ENCODE assay signal across 24 cellular contexts in the genomic region with DNA sequence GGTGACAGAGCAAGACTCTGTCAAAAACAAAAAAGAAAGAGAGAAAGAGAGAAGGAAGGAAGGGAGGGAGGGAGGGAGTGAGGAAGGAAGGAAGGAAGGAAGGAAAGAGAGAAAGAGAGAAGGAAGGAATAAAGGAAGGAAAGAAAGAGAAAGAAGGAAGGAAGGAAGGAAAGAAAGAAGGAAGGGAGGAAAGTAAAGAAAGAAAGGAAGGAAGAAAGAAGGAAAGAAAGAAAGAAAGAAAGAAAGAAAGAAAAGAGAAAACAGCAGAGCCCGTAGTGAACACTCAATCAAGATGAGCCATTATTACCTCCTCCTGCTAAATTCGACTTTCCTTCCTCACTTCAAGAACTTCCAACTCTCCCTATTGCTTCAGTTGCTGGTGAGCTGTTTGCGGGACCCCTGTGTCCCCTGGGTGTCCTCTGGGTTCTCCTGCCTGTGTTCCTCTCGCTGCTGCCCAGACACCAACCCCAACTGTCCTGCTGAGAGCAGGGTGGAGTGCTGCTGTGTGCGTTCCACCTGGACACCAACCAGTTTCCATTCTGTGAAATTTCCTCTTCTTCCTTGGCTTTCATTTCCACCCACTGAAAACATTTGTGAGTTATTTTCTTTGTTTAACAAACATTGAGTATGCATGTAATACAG.
"Had no signal": no experiment of that assay in that cellular context is flagged by ENCODE, and none has a peak within 500 bp of the region (broad histone marks: within the 10 kb centered on the region; RNA-seq: fewer than 3 reads in every experiment).

No MANE protein-coding gene starts in this region.

- H3K4me1 ChIP-seq: adrenal gland, ascending aorta had no signal

- H3K4me1 Mint-ChIP-seq: activated CD4-positive, alpha-beta T cell treated with anti-CD3 and anti-CD28 coated beads for 36 hours had no signal

- DNase-seq: activated CD4-positive, alpha-beta T cell treated with anti-CD3 and anti-CD28 coated beads for 36 hours; activated CD4-positive, alpha-beta T cell treated with anti-CD3 and anti-CD28 coated beads, Interleukin-2, amount 50 U/mL, for 4 hours; activated CD8-positive, alpha-beta memory T cell treated with anti-CD3 and anti-CD28 coated beads for 24 hours; activated CD8-positive, alpha-beta memory T cell treated with anti-CD3 and anti-CD28 coated beads, Interleukin-2, amount 50 U/mL, for 4 hours; activated naive CD4-positive, alpha-beta T cell; activated T-cell treated with anti-CD3 and anti-CD28 coated beads, Interleukin-2, amount 50 U/mL, for 24 hours; brain microvascular endothelial cell; central memory CD4-positive, alpha-beta T cell; effector memory CD4-positive, alpha-beta T cell; nucleus accumbens; spleen; stimulated activated CD4-positive, alpha-beta T cell treated with anti-CD3 and anti-CD28 coated beads, Interleukin-4, amount 100 ng/mL, for 1 hour; stimulated activated naive CD4-positive, alpha-beta T cell; T-helper 9 cell; upper lobe of right lung had no signal

- H3K4me3 Mint-ChIP-seq: activated CD4-positive, alpha-beta T cell treated with anti-CD3 and anti-CD28 coated beads for 36 hours; activated naive CD8-positive, alpha-beta T cell; activated T-cell treated with anti-CD3 and anti-CD28 coated beads, Interleukin-2, amount 50 U/mL, for 24 hours; memory B cell; nephron; WTC11 had no signal

- H3K27ac ChIP-seq: adrenal gland, ascending aorta, brain microvascular endothelial cell, parathyroid adenoma, thoracic aorta, upper lobe of right lung had no signal

- H3K27me3 ChIP-seq: adrenal gland, ascending aorta, brain microvascular endothelial cell, spleen, upper lobe of right lung had no signal

- H3K9me3 ChIP-seq: adrenal gland, ascending aorta, upper lobe of right lung had no signal

- H2AFZ ChIP-seq: parathyroid adenoma had no signal

- H3K27me3 Mint-ChIP-seq: activated naive CD8-positive, alpha-beta T cell; activated T-cell treated with anti-CD3 and anti-CD28 coated beads, Interleukin-2, amount 50 U/mL, for 24 hours had no signal

- H3K27ac Mint-ChIP-seq: activated CD4-positive, alpha-beta T cell treated with anti-CD3 and anti-CD28 coated beads for 36 hours; activated naive CD8-positive, alpha-beta T cell; activated T-cell treated with anti-CD3 and anti-CD28 coated beads, Interleukin-2, amount 50 U/mL, for 24 hours; activated T-helper 2 cell treated with anti-CD3 and anti-CD28 coated beads, Interferon-gamma antibody, Interleukin-2, Interleukin-4, amounts not matched to agents 10 μg/mL and 5 μg/mL and 100 μg/mL, durations not matched to agents 14 hours and 24 hours and 36 hours; memory B cell; nephron; WTC11 had no signal

- H3K79me2 ChIP-seq: parathyroid adenoma had no signal

- H3K4me3 ChIP-seq: adrenal gland, ascending aorta, spleen, thoracic aorta, upper lobe of right lung had no signal

- H3K9ac ChIP-seq: parathyroid adenoma had no signal

- ATAC-seq: activated CD4-positive, alpha-beta T cell treated with anti-CD3 and anti-CD28 coated beads for 36 hours had no signal

- H3K36me3 ChIP-seq: adrenal gland, ascending aorta, brain microvascular endothelial cell, spleen, thoracic aorta, upper lobe of right lung had no signal

- H3K9me3 Mint-ChIP-seq: activated T-helper 2 cell treated with anti-CD3 and anti-CD28 coated beads, Interferon-gamma antibody, Interleukin-2, Interleukin-4, amounts not matched to agents 10 μg/mL and 5 μg/mL and 100 μg/mL, durations not matched to agents 14 hours and 24 hours and 36 hours had no signal
